Comparison of ENCODE assay signal across 23 cellular contexts in genomic region chr1:216937491-216937890, GRCh38.
DNase-seq lines count a peak whose midpoint lies in the region; ATAC-seq and TF ChIP-seq lines count a peak whose summit lies in the region.
"Had no signal": no experiment of that assay in that cellular context is flagged by ENCODE, and none has a peak within 500 bp of the region (broad histone marks: within the 10 kb centered on the region; RNA-seq: fewer than 3 reads in every experiment).

No MANE protein-coding gene starts in this region.

- H3K79me2 ChIP-seq in mammary epithelial cell (ENCODE audit: insufficient read depth, low read length) = no peaks in the 10 kb centered on the region

- H3K9ac ChIP-seq in mammary epithelial cell (ENCODE audit: insufficient read depth, low read length) (no peak overlapping the region), iPS-20b (ENCODE audit: low read depth, low read length) (0 out of 2 replicates have a peak overlapping the region, but pooled peaks have one; percentile 26)
- H3K9ac ChIP-seq: BLaER1 had no signal

- H3K4me2 ChIP-seq in mammary epithelial cell (ENCODE audit: insufficient read depth, low read depth, low read length) = no peak overlapping the region
- H3K4me2 ChIP-seq: BLaER1 had no signal

- H3K4me3 ChIP-seq in mammary epithelial cell (replicated peaks in 1 of 3; ENCODE audit: insufficient read depth in 1 of 3, low read depth in 2 of 3, low read length in 3 of 3) (no peak overlapping the region), breast epithelium (no peak overlapping the region), iPS-20b (ENCODE audit: low read length) (0 out of 2 replicates have a peak overlapping the region, but pooled peaks have one; percentile 25), MG63 (no peak overlapping the region), vagina (no peak overlapping the region)
- H3K4me3 ChIP-seq: BLaER1, HAP-1, SJCRH30 had no signal

- peak overlapping the region; percentile 16; the same call in 1 of the 2 replicates for H3K4me3 Mint-ChIP-seq in WTC11
- H3K4me3 Mint-ChIP-seq: CD4-positive, CD25-positive, alpha-beta regulatory T cell; HFFc6 had no signal

- peak overlapping the region; percentile 90 for H3K27ac Mint-ChIP-seq in WTC11
- H3K27ac Mint-ChIP-seq: CD4-positive, CD25-positive, alpha-beta regulatory T cell; HFFc6 had no signal

- H3K36me3 Mint-ChIP-seq in WTC11 = no peaks in the 10 kb centered on the region
- H3K36me3 Mint-ChIP-seq: CD4-positive, CD25-positive, alpha-beta regulatory T cell had no signal

- BruUV-seq in mammary epithelial cell (replicated peaks; lab: Mats Ljungman, UMichigan) = no TSS peak

- H3K36me3 ChIP-seq in mammary epithelial cell (ENCODE audit: insufficient read depth, low read length) = no peaks in the 10 kb centered on the region
- no peaks in the 10 kb centered on the region for H3K36me3 ChIP-seq in breast epithelium
- H3K36me3 ChIP-seq in iPS-20b (ENCODE audit: insufficient read depth, low read depth, low read length) = no peaks in the 10 kb centered on the region
- H3K36me3 ChIP-seq in MG63 = no peaks in the 10 kb centered on the region
- H3K36me3 ChIP-seq in vagina = no peaks in the 10 kb centered on the region
- H3K36me3 ChIP-seq: BLaER1, HAP-1, SJCRH30 had no signal

- CTCF ChIA-PET in mammary epithelial cell (lab: Charles Lee; ENCODE audit: low non-redundant PET) (no interaction called here), WTC11 (lab: Charles Lee) (interaction anchor here (1.1 to 1.2 kb wide), 2 partner anchors 122 to 187 kb away, joined by 3 read pairs; no protein-coding TSS in a partner anchor)

- peaks cover 54% of the 10 kb centered on the region for H3K4me1 Mint-ChIP-seq in WTC11
- H3K4me1 Mint-ChIP-seq: CD4-positive, CD25-positive, alpha-beta regulatory T cell had no signal

- TF ChIP-seq CTCF in mammary epithelial cell (conservative IDR thresholded peaks at IDR 0.05 in 1 of 2, IDR thresholded peaks at IDR 0.05 in 1 of 2; ENCODE audit: extremely low read depth in 1 of 2, insufficient read depth in 1 of 2, low read depth in 1 of 2, low read length in 2 of 2) (no peak), breast epithelium (IDR thresholded peaks at IDR 0.05) (no peak), WTC11 (IDR thresholded peaks at IDR 0.05) (no peak), vagina (IDR thresholded peaks at IDR 0.05) (no peak)

- H3K27me3 ChIP-seq in mammary epithelial cell (ENCODE audit: insufficient read depth, low read length) = no peaks in the 10 kb centered on the region
- H3K27me3 ChIP-seq in breast epithelium = no peaks in the 10 kb centered on the region
- H3K27me3 ChIP-seq in iPS-20b (ENCODE audit: insufficient read depth, low read length) = no peaks in the 10 kb centered on the region
- H3K27me3 ChIP-seq in MG63 = no peaks in the 10 kb centered on the region; the same call in 1 of the 2 replicates
- no peaks in the 10 kb centered on the region for H3K27me3 ChIP-seq in vagina
- H3K27me3 ChIP-seq: BLaER1, SJCRH30 had no signal

- peak; percentile 84 for ATAC-seq in WTC11

- POLR2A ChIA-PET in WTC11 (lab: Charles Lee) = no interaction called here

- intact Hi-C loops in mammary epithelial cell (cut with micrococcal nuclease) (no loop called here), breast epithelium (cut with DNase I; ENCODE audit: low total_unique reads) (no loop called here), vagina (cut with DNase I) (no loop called here)

- DNase-seq in mammary epithelial cell (no peak), breast epithelium (ENCODE audit: low spot score in 2 of 2) (no peak), WTC11 (ENCODE audit: low spot score) (no peak), AG08396 (ENCODE audit: low spot score) (no peak), MG63 (no peak), vagina (ENCODE audit: extremely low spot score in 2 of 2) (no peak), globus pallidus (ENCODE audit: low spot score) (no peak)
- DNase-seq: 8988T; CD4-positive, CD25-positive, alpha-beta regulatory T cell; DMS153; DND-41; HFFc6; KBM-7; NCI-H1092; NCI-H1436 treated with DMSO at 0.1 percent for 48 hours; NCI-H187 treated with DMSO at 0.1 percent for 48 hours; NCI-H2107; NCI-H524; NCI-H774; SJCRH30 had no signal

- dilution Hi-C loops in mammary epithelial cell (cut with HindIII; ENCODE audit: low sequenced_read_pairs) = no loop called here

- no peaks in the 10 kb centered on the region for H3K27me3 Mint-ChIP-seq in WTC11 (ENCODE audit: low read depth)
- H3K27me3 Mint-ChIP-seq: CD4-positive, CD25-positive, alpha-beta regulatory T cell had no signal

- no peaks in the 10 kb centered on the region for H4K20me1 ChIP-seq in mammary epithelial cell (ENCODE audit: insufficient read depth, low read length)
- H4K20me1 ChIP-seq: BLaER1 had no signal

- 0 out of 2 replicates have a peak, but pooled peaks cover 4% of the 10 kb centered on the region for H3K9me3 Mint-ChIP-seq in WTC11

- TF ChIP-seq POLR2A in breast epithelium (IDR thresholded peaks at IDR 0.05) (no peak), vagina (IDR thresholded peaks at IDR 0.05) (no peak)

- 100% methylated on average over 1 of the region's 1 CpG for WGBS in mammary epithelial cell (ENCODE audit: low coverage, missing lambda C conversion rate)

- in situ Hi-C loops in mammary epithelial cell (cut with MboI; ENCODE audit: low sequenced_read_pairs in 2 of 2) = no loop called here

- H2AFZ ChIP-seq in mammary epithelial cell (ENCODE audit: low read depth, low read length) = peak overlapping the region; percentile 43

- H3K9me3 ChIP-seq in mammary epithelial cell (replicated peaks; ENCODE audit: insufficient read depth, low read length) (no peaks in the 10 kb centered on the region), breast epithelium (no peaks in the 10 kb centered on the region), iPS-20b (ENCODE audit: insufficient read depth, low read depth, low read length) (no peaks in the 10 kb centered on the region; the same call in 1 of the 2 replicates), MG63 (no peaks in the 10 kb centered on the region), vagina (no peaks in the 10 kb centered on the region)
- H3K9me3 ChIP-seq: BLaER1, HAP-1, SJCRH30 had no signal

- H3K27ac ChIP-seq in mammary epithelial cell (ENCODE audit: insufficient read depth, low read depth, low read length) (no peak overlapping the region), breast epithelium (no peak overlapping the region), iPS-20b (ENCODE audit: low read length) (no peak overlapping the region), vagina (no peak overlapping the region)
- H3K27ac ChIP-seq: BLaER1, SJCRH30 had no signal

- H3K4me1 ChIP-seq in mammary epithelial cell (ENCODE audit: insufficient read depth, low read length) = no peaks in the 10 kb centered on the region
- H3K4me1 ChIP-seq in breast epithelium = no peaks in the 10 kb centered on the region
- H3K4me1 ChIP-seq in iPS-20b (ENCODE audit: insufficient read depth, low read length) = peaks cover 22% of the 10 kb centered on the region
- H3K4me1 ChIP-seq in vagina = no peaks in the 10 kb centered on the region
- H3K4me1 ChIP-seq: SJCRH30 had no signal

TF ChIP-seq in WTC11, 78 proteins besides CTCF, POLR2A, EP300 and RAD21:
- TF ChIP-seq IRF1 (CRISPR knock-in tag; IDR thresholded peaks at IDR 0.05) (no peak), ATF3 (CRISPR knock-in tag; conservative IDR thresholded peaks at IDR 0.05) (no peak), ZNF425 (CRISPR knock-in tag; conservative IDR thresholded peaks at IDR 0.05) (no peak), ESRRA (CRISPR knock-in tag; IDR thresholded peaks at IDR 0.05; ENCODE audit: borderline replicate concordance) (no peak), FOXK1 (CRISPR knock-in tag; IDR thresholded peaks at IDR 0.05) (no peak), ZSCAN18 (CRISPR knock-in tag; IDR thresholded peaks at IDR 0.05) (no peak)
